In genomic region chr5:71461360-71461759, GRCh38 we compare ENCODE assay signal across 21 cellular contexts. TPM values are rescaled to one million over a fixed set of nuclear protein-coding genes. Genes with fewer than 3 reads are reported as not detected.
DNase-seq lines count a peak whose midpoint lies in the region; ATAC-seq, FAIRE-seq and TF ChIP-seq lines count a peak whose summit lies in the region.
"Had no signal": no experiment of that assay in that cellular context is flagged by ENCODE, and none has a peak within 500 bp of the region (broad histone marks: within the 10 kb centered on the region; RNA-seq: fewer than 3 reads in every experiment).

No MANE protein-coding gene starts in this region.

- no peak overlapping the region for H3K4me2 ChIP-seq in A549
- H3K4me2 ChIP-seq in Loucy (ENCODE audit: low read depth, low read length, poor library complexity, severe bottlenecking): peak overlapping the region; percentile 31
- H3K4me2 ChIP-seq: BLaER1 had no signal

- peaks cover 37% of the 10 kb centered on the region for H3K36me3 Mint-ChIP-seq in T-helper 2 cell treated with Interferon-gamma antibody and Interleukin-4, amounts not matched to agents 5 μg/mL and 100 μg/mL, for 36 hours (ENCODE audit: low read depth)

- H4K20me1 ChIP-seq in Loucy (ENCODE audit: insufficient read depth, low read length, poor library complexity, severe bottlenecking): peaks cover 25% of the 10 kb centered on the region

- ATAC-seq in A549 (no peak), HG02938 (IDR thresholded peaks at IDR 0.05; ENCODE audit: unreplicated experiment) (no peak)
- ATAC-seq: CD8-positive, alpha-beta T cell had no signal

- no peak for FAIRE-seq in A549 (lab: Jason Lieb, UNC)
- FAIRE-seq: D721Med, G401.6, GM12891, GM19239 had no signal

- H3K9me3 Mint-ChIP-seq in T-helper 2 cell treated with Interferon-gamma antibody and Interleukin-4, amounts not matched to agents 5 μg/mL and 100 μg/mL, for 36 hours: no peaks in the 10 kb centered on the region
- H3K9me3 Mint-ChIP-seq: CD4-positive, alpha-beta T cell; CD8-positive, alpha-beta T cell had no signal

- no peaks in the 10 kb centered on the region for H3K27me3 ChIP-seq in Loucy (ENCODE audit: insufficient read depth, low read length, poor library complexity, severe bottlenecking)
- H3K27me3 ChIP-seq: BE2C, BLaER1 had no signal

- no peak overlapping the region for H3K27ac Mint-ChIP-seq in T-helper 2 cell treated with Interferon-gamma antibody and Interleukin-4, amounts not matched to agents 5 μg/mL and 100 μg/mL, for 36 hours
- H3K27ac Mint-ChIP-seq: CD4-positive, alpha-beta T cell; CD8-positive, alpha-beta T cell had no signal

- H3K27ac ChIP-seq in 22Rv1 (peak overlapping the region; percentile 13; the same call in 1 of the 2 replicates), A549 (no peak overlapping the region)
- H3K27ac ChIP-seq: BLaER1 had no signal

- peaks cover 14% of the 10 kb centered on the region for H3K4me1 Mint-ChIP-seq in T-helper 2 cell treated with Interferon-gamma antibody and Interleukin-4, amounts not matched to agents 5 μg/mL and 100 μg/mL, for 36 hours (ENCODE audit: low read depth)

- no peak overlapping the region for H2AFZ ChIP-seq in Loucy (ENCODE audit: low read length)

- no peaks in the 10 kb centered on the region for H3K27me3 Mint-ChIP-seq in T-helper 2 cell treated with Interferon-gamma antibody and Interleukin-4, amounts not matched to agents 5 μg/mL and 100 μg/mL, for 36 hours (ENCODE audit: low read depth)
- H3K27me3 Mint-ChIP-seq: CD4-positive, alpha-beta T cell had no signal

- CTCF ChIA-PET in A549 (lab: Yijun Ruan, JAX): interaction anchor here (0.9 to 2.9 kb wide), 4 partner anchors 9 to 297 kb away, joined by 3 to 22 read pairs (median 5); no protein-coding TSS in a partner anchor

- no peak for TF ChIP-seq EP300 in A549 (IDR thresholded peaks at IDR 0.05)

- peaks cover 14% of the 10 kb centered on the region; the same call in 1 of the 3 replicates for H3K4me1 ChIP-seq in A549
- H3K4me1 ChIP-seq in Loucy (ENCODE audit: insufficient read depth, low read length, poor library complexity, severe bottlenecking): peaks cover 36% of the 10 kb centered on the region
- H3K4me1 ChIP-seq: BE2C, Caco-2 had no signal

- H3K4me3 ChIP-seq in A549: no peak overlapping the region
- no peak overlapping the region for H3K4me3 ChIP-seq in Loucy (ENCODE audit: low read length, poor library complexity, severe bottlenecking)
- H3K4me3 ChIP-seq: BLaER1 had no signal

- no peaks in the 10 kb centered on the region for H3F3A ChIP-seq in Loucy (ENCODE audit: low read depth)

- no peak overlapping the region for H3K4me3 Mint-ChIP-seq in T-helper 2 cell treated with Interferon-gamma antibody and Interleukin-4, amounts not matched to agents 5 μg/mL and 100 μg/mL, for 36 hours
- H3K4me3 Mint-ChIP-seq: CD4-positive, alpha-beta T cell; CD8-positive, alpha-beta T cell had no signal

- TF ChIP-seq POLR2A in A549 (IDR thresholded peaks at IDR 0.05; ENCODE audit: low read length): no peak
- no peak for TF ChIP-seq POLR2A in erythroblast (IDR thresholded peaks at IDR 0.05; ENCODE audit: low read length)

- TF ChIP-seq CTCF in 22Rv1 (IDR thresholded peaks at IDR 0.05): no peak
- no peak for TF ChIP-seq CTCF in A549 (IDR thresholded peaks at IDR 0.05)
- TF ChIP-seq CTCF in Loucy (conservative IDR thresholded peaks at IDR 0.05; ENCODE audit: low read length): no peak

- POLR2A ChIA-PET in A549 (lab: Yijun Ruan, JAX): no interaction called here

- H3K79me2 ChIP-seq in Loucy (ENCODE audit: insufficient read depth, low read length): peaks cover 42% of the 10 kb centered on the region

- H3K9me2 ChIP-seq in Loucy (replicated peaks; ENCODE audit: low read depth, low read length): no peaks in the 10 kb centered on the region

- DNase-seq in A549 (ENCODE audit: low read depth in 1 of 2, low spot score in 1 of 2): no peak
- DNase-seq in erythroblast (lab: John Stamatoyannopoulos, UW): peak; percentile 9 to 50
- DNase-seq in T-helper 2 cell treated with Interferon-gamma antibody and Interleukin-4, amounts not matched to agents 5 μg/mL and 100 μg/mL, for 36 hours (ENCODE audit: low spot score): no peak
- DNase-seq in mesenteric fat pad (ENCODE audit: low spot score): no peak
- DNase-seq: ACHN; BE2C; C1 segment of cervical spinal cord; Caco-2; Calu3; CD4-positive, alpha-beta T cell; CD8-positive, alpha-beta T cell; DMS79 treated with DMSO at 0.1 percent for 48 hours; GF-D8 had no signal

- no peaks in the 10 kb centered on the region for H3K9me3 ChIP-seq in A549
- no peaks in the 10 kb centered on the region for H3K9me3 ChIP-seq in Loucy (ENCODE audit: insufficient read depth, low read depth, low read length)
- H3K9me3 ChIP-seq: BE2C, BLaER1, Caco-2 had no signal

- H3K36me3 ChIP-seq in Loucy (ENCODE audit: insufficient read depth, low read length): peaks cover 74% of the 10 kb centered on the region

- no peak for TF ChIP-seq RAD21 in A549 (conservative IDR thresholded peaks at IDR 0.05 in 1 of 2, IDR thresholded peaks at IDR 0.05 in 1 of 2)

- no peak overlapping the region for H3K9ac ChIP-seq in Loucy (ENCODE audit: low read depth, low read length, poor library complexity, severe bottlenecking)
- H3K9ac ChIP-seq: BLaER1 had no signal

- WGBS in A549 (ENCODE audit: missing lambda C conversion rate): 92% methylated on average over 3 of the region's 3 CpGs

TF ChIP-seq in A549, 52 proteins besides CTCF, POLR2A, EP300 and RAD21:
- TF ChIP-seq CEBPB (IDR thresholded peaks at IDR 0.05) (peak; percentile 11 to 31; a peak in 2 of 4 replicates), ZC3H11A (IDR thresholded peaks at IDR 0.05) (no peak)

RNA-seq across cellular contexts. Expression of gene BDP1, which starts 5.9 kb away (rescaled TPM):
- polyA plus RNA-seq in A549 (2011; rRNA removed): 20.9 and 27.2 TPM in 2 replicates
- polyA plus RNA-seq in A549 (2012; cell fraction: cytosol; rRNA removed): 3.5 and 3.6 TPM in 2 replicates
- polyA plus RNA-seq in A549 (2012; cell fraction: nucleus; rRNA removed): 4.8 and 6.8 TPM in 2 replicates
- polyA plus RNA-seq in A549 (2017; fragmentation: RNase III; extraction: RNeasy Plus Mini Kit Qiagen cat#74134 plus additional on column Dnase treatment): 8.6 to 10.0 TPM (median 8.7 TPM) in 3 replicates
- polyA minus RNA-seq in A549 (2011; rRNA and poly(A)+ RNA removed): 13.8 and 14.5 TPM in 2 replicates
- total RNA-seq in mesenteric fat pad: 27.6 TPM

Comparison
In these comparisons a context has a peak if more than half of its experiments do, and no peak if none do; other contexts are left out.
1. DNase-seq: peak in erythroblast (2 of 2); none in A549 (0 of 2), T-helper 2 cell treated with Interferon-gamma antibody and Interleukin-4, amounts not matched to agents 5 μg/mL and 100 μg/mL, for 36 hours (single experiment) and mesenteric fat pad (single experiment).